In the genomic region with DNA sequence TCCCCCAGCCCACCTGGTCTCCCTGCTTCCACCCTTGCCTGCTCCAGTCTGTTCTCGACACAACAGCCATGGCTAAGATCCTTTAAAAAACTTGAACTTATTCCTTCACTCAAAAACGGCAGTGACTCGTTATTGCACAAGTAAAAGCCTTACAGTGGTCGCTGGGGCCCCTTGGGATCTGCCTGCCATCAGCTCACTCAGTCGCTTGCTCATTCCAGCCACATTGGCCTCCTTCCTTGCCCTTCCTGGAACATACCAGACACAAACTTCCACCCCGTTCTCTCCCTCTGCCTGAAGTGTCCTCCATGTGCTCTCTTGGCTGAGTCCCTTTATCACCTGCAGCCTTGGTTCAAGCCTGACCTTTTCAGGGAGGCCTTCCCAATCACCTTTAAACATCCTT, we compare ENCODE assay signal across 1 cellular context.
TF ChIP-seq lines count a peak whose summit lies in the region.

No MANE protein-coding gene starts in this region.

TF ChIP-seq in GM12878, 131 proteins besides CTCF, POLR2A, EP300 and RAD21:
- TF ChIP-seq ZNF384 (IDR thresholded peaks at IDR 0.05; ENCODE audit: borderline replicate concordance, low read depth, low read length) (no peak), JUND (IDR thresholded peaks at IDR 0.05; ENCODE audit: low read depth, low read length) (no peak), TARDBP (IDR thresholded peaks at IDR 0.05; ENCODE audit: borderline replicate concordance) (no peak), EZH2 (IDR thresholded peaks at IDR 0.05; ENCODE audit: borderline replicate concordance, control insufficient read depth, low read depth, low read length) (no peak), NR2F1 (conservative IDR thresholded peaks at IDR 0.05) (no peak), HDAC6 (IDR thresholded peaks at IDR 0.05; ENCODE audit: unreplicated experiment) (no peak), MXI1 (IDR thresholded peaks at IDR 0.05; ENCODE audit: low read depth, low read length) (0 out of 2 replicates have a peak, but pooled peaks have one; percentile 8), IRF4 (IDR thresholded peaks at IDR 0.05; ENCODE audit: low read depth, low read length) (no peak)
TF ChIP-seq in GM12878: peak in this region for 1.
